12 cellular contexts compared by ENCODE assay signal in the genomic region with DNA sequence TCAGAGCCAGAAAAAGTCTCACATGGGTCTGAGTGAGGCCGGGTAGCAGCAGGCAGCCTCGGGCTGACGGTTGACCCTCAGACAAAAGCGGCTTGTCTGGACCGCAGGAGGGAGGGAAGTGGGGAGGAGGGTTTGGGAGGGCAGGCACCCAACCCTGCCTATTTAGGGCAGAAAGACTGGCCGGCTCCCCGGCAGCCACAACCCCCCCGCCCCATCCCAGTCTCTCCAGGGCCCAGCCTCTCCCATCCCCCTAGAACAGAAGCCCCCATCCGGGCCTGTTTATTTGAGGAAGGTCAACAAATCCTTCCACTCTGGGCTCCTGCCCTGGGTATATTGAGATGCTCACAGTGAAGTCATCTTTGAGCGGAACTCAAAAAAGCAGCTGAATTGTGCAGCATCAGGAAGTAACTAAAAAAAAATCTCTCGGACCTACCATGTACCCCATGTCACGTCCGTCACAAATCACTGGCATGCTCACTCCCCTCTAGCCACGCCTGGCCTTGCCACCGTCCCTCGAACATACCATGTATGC. TPM values are rescaled to one million over a fixed set of nuclear protein-coding genes. Genes with fewer than 3 reads are reported as not detected.
DNase-seq lines count a peak whose midpoint lies in the region; ATAC-seq and TF ChIP-seq lines count a peak whose summit lies in the region.
"Had no signal": no experiment of that assay in that cellular context is flagged by ENCODE, and none has a peak within 500 bp of the region (broad histone marks: within the 10 kb centered on the region; RNA-seq: fewer than 3 reads in every experiment).

No MANE protein-coding gene starts in this region.

- DNase-seq in IMR-90 = no peak
- peak; percentile 76 for DNase-seq in islet precursor cell
- peak; percentile 57 for DNase-seq in retina
- DNase-seq in NAMALWA (ENCODE audit: low spot score) = no peak
- no peak for DNase-seq in activated gamma-delta T cell treated with Interleukin-2 at 50 U/mL for 16 hours
- no peak for DNase-seq in activated T-cell treated with anti-CD3 and anti-CD28 coated beads, Interleukin-2, amount 50 U/mL, for 24 hours
- no peak for DNase-seq in NCI-H2227 treated with DMSO at 0.1 percent for 48 hours (lab: John Stamatoyannopoulos, UW)
- DNase-seq: upper lobe of right lung had no signal

- H4K91ac ChIP-seq in IMR-90 (ENCODE audit: insufficient read depth, low read depth, low read length) = no peak overlapping the region

- no peak for TF ChIP-seq POLR2A in IMR-90 (IDR thresholded peaks at IDR 0.05; ENCODE audit: low read depth, low read length)

- H3K27ac Mint-ChIP-seq in activated T-cell treated with anti-CD3 and anti-CD28 coated beads, Interleukin-2, amount 50 U/mL, for 24 hours = no peak overlapping the region

- TF ChIP-seq CTCF in IMR-90 (conservative IDR thresholded peaks at IDR 0.05; ENCODE audit: low read depth, low read length) = no peak

- H3K27ac ChIP-seq in IMR-90 (ENCODE audit: insufficient read depth, low read length) = no peak overlapping the region
- H3K27ac ChIP-seq in duodenal mucosa (ENCODE audit: low read depth, low read length) = peak overlapping the region; percentile 20
- H3K27ac ChIP-seq: upper lobe of right lung had no signal

- H3K9me1 ChIP-seq in IMR-90 (ENCODE audit: insufficient read depth, low read length) = 0 out of 2 replicates have a peak, but pooled peaks cover 3% of the 10 kb centered on the region

- POLR2A ChIA-PET in IMR-90 (lab: Charles Lee; ENCODE audit: unreplicated experiment) = no interaction called here

- no peak overlapping the region for H3K18ac ChIP-seq in IMR-90 (ENCODE audit: low read depth, low read length)

- peaks cover 62% of the 10 kb centered on the region for H3K27me3 Mint-ChIP-seq in activated T-cell treated with anti-CD3 and anti-CD28 coated beads, Interleukin-2, amount 50 U/mL, for 24 hours

- no peak overlapping the region for H3K4me2 ChIP-seq in IMR-90 (ENCODE audit: low read depth, low read length)

- peaks cover 2% of the 10 kb centered on the region; the same call in 1 of the 2 replicates for H3K36me3 ChIP-seq in IMR-90 (ENCODE audit: control insufficient read depth, insufficient read depth, low read length)
- no peaks in the 10 kb centered on the region for H3K36me3 ChIP-seq in duodenal mucosa (ENCODE audit: control insufficient read depth in 1 of 2, insufficient read depth in 2 of 2, low read length in 2 of 2)
- H3K36me3 ChIP-seq: upper lobe of right lung had no signal

- CTCF ChIA-PET in IMR-90 (lab: Yijun Ruan, JAX) = no interaction called here

- H3K4me1 ChIP-seq in IMR-90 (ENCODE audit: control insufficient read depth, insufficient read depth, low read length) (peaks cover 3% of the 10 kb centered on the region), duodenal mucosa (ENCODE audit: control insufficient read depth in 1 of 2, insufficient read depth in 2 of 2, low read length in 2 of 2) (peaks cover 3 to 5% of the 10 kb centered on the region in 2 donors)

- peaks cover 0 to 6% of the 10 kb centered on the region in 2 experiments; a peak in 1 of 4 replicates for H3K79me1 ChIP-seq in IMR-90 (ENCODE audit: low read depth in 1 of 2, low read length in 2 of 2)

- H4K20me1 ChIP-seq in IMR-90 (ENCODE audit: insufficient read depth, low read length) = no peaks in the 10 kb centered on the region

- WGBS in IMR-90 (ENCODE audit: extremely low coverage in 2 of 2, insufficient read length in 1 of 2), 2 experiments = 46% methylated on average over 5 of the region's 16 CpGs; no CpG with 5 or more reads in 1 of the 2 experiments

- dilution Hi-C loops in IMR-90 (cut with HindIII; ENCODE audit: low sequenced_read_pairs, unreplicated experiment) = no loop called here

- ATAC-seq in IMR-90 (ENCODE audit: low read depth) = no peak
- ATAC-seq: K562, upper lobe of right lung had no signal

- H3K56ac ChIP-seq in IMR-90 (ENCODE audit: extremely low read depth, insufficient read depth, low read length) = no peak overlapping the region

- H2BK15ac ChIP-seq in IMR-90 (ENCODE audit: low read depth, low read length) = no peak overlapping the region

- in situ Hi-C loops in IMR-90 (cut with MboI; ENCODE audit: low sequenced_read_pairs) = no loop called here

- H3K4me3 Mint-ChIP-seq in activated T-cell treated with anti-CD3 and anti-CD28 coated beads, Interleukin-2, amount 50 U/mL, for 24 hours = no peak overlapping the region

- intact Hi-C loops in IMR-90 (cut with micrococcal nuclease) = no loop called here

- no peak overlapping the region for H2BK5ac ChIP-seq in IMR-90 (ENCODE audit: low read depth, low read length, poor library complexity, severe bottlenecking)

- no peaks in the 10 kb centered on the region for H3K27me3 ChIP-seq in IMR-90 (ENCODE audit: control insufficient read depth, insufficient read depth, low read length)
- peaks cover 17 to 22% of the 10 kb centered on the region in 2 donors for H3K27me3 ChIP-seq in duodenal mucosa (ENCODE audit: control insufficient read depth in 1 of 2, insufficient read depth in 2 of 2, low read length in 2 of 2)

- no peak overlapping the region for H3K4me3 ChIP-seq in IMR-90 (ENCODE audit: insufficient read depth, low read depth, low read length)
- no peak overlapping the region for H3K4me3 ChIP-seq in duodenal mucosa (ENCODE audit: low read depth in 1 of 2, low read length in 2 of 2)
- H3K4me3 ChIP-seq: K562, upper lobe of right lung had no signal

- no peak overlapping the region; a peak in 1 of 4 replicates for H4K8ac ChIP-seq in IMR-90 (ENCODE audit: low read depth in 2 of 2, low read length in 2 of 2)

- H3K4ac ChIP-seq in IMR-90 (ENCODE audit: low read depth, low read length) = no peak overlapping the region

- H4K5ac ChIP-seq in IMR-90 (ENCODE audit: low read depth, low read length) = no peak overlapping the region

- H2AK5ac ChIP-seq in IMR-90 (ENCODE audit: low read depth, low read length) = 0 out of 2 replicates have a peak overlapping the region, but pooled peaks have one; percentile 20

- no peak overlapping the region for H2AFZ ChIP-seq in IMR-90 (replicated peaks; ENCODE audit: low read length, poor library complexity)

- no peak overlapping the region for H2BK20ac ChIP-seq in IMR-90 (ENCODE audit: low read depth, low read length)

- BruUV-seq in IMR-90 (replicated peaks; lab: Mats Ljungman, UMichigan) = no TSS peak

- TF ChIP-seq RAD21 in IMR-90 (IDR thresholded peaks at IDR 0.05; ENCODE audit: low read length) = no peak

- H3K14ac ChIP-seq in IMR-90 (replicated peaks; ENCODE audit: low read depth, low read length) = no peak overlapping the region

- H2AK9ac ChIP-seq in IMR-90 (replicated peaks; ENCODE audit: low read depth, low read length, poor library complexity) = no peak overlapping the region

- no peak overlapping the region for H2BK120ac ChIP-seq in IMR-90 (ENCODE audit: low read depth, low read length)

- H3K9ac ChIP-seq in IMR-90 (ENCODE audit: low read depth, low read length) = no peak overlapping the region
- H3K9ac ChIP-seq in duodenal mucosa (ENCODE audit: low read depth in 1 of 2, low read length in 2 of 2) = no peak overlapping the region

- H3K9me3 Mint-ChIP-seq in activated T-cell treated with anti-CD3 and anti-CD28 coated beads, Interleukin-2, amount 50 U/mL, for 24 hours = no peaks in the 10 kb centered on the region

- no peak overlapping the region for H3K23ac ChIP-seq in IMR-90 (ENCODE audit: low read depth, low read length)

- no peaks in the 10 kb centered on the region for H3K36me3 Mint-ChIP-seq in activated T-cell treated with anti-CD3 and anti-CD28 coated beads, Interleukin-2, amount 50 U/mL, for 24 hours (ENCODE audit: low read depth)

- H3K9me3 ChIP-seq in IMR-90 (ENCODE audit: control insufficient read depth, insufficient read depth, low read length) (no peaks in the 10 kb centered on the region), duodenal mucosa (ENCODE audit: control insufficient read depth in 1 of 2, low read length in 2 of 2) (no peaks in the 10 kb centered on the region)
- H3K9me3 ChIP-seq: upper lobe of right lung had no signal

- peaks cover 9% of the 10 kb centered on the region for H3K4me1 Mint-ChIP-seq in activated T-cell treated with anti-CD3 and anti-CD28 coated beads, Interleukin-2, amount 50 U/mL, for 24 hours (ENCODE audit: low read depth)

TF ChIP-seq in IMR-90, 13 proteins besides CTCF, POLR2A, EP300 and RAD21:
- TF ChIP-seq CEBPB (IDR thresholded peaks at IDR 0.05; ENCODE audit: low read depth, low read length) = no peak
- TF ChIP-seq MAFK (IDR thresholded peaks at IDR 0.05; ENCODE audit: low read depth, low read length) = no peak
- TF ChIP-seq RCOR1 (IDR thresholded peaks at IDR 0.05; ENCODE audit: insufficient replicate concordance, low read length) = no peak
- no peak for TF ChIP-seq SMC3 (IDR thresholded peaks at IDR 0.05; ENCODE audit: low read depth, low read length)

RNA-seq across cellular contexts. Expression of a gene that starts 6.3 kb away (rescaled TPM):
- 1.6 and 1.9 TPM in 2 replicates for total RNA-seq in IMR-90 (2012; rRNA removed)
- polyA plus RNA-seq in IMR-90 (2012; rRNA removed) = 4.9 and 5.7 TPM in 2 replicates
- 3.0 and 6.6 TPM in 2 replicates for polyA plus RNA-seq in IMR-90 (2012; cell fraction: cytosol; rRNA removed)
- 6.5 and 7.5 TPM in 2 replicates for polyA plus RNA-seq in IMR-90 (2012; cell fraction: nucleus; rRNA removed; ENCODE audit: low replicate concordance)
- total RNA-seq: renal cortical epithelial cell had no signal

RNA-seq across cellular contexts. Expression of a gene that starts 18.7 kb away (rescaled TPM):
- not detected in 2 replicates for total RNA-seq in IMR-90 (2012; rRNA removed)
- not detected in 2 replicates for polyA plus RNA-seq in IMR-90 (2012; rRNA removed)
- not detected in 2 replicates for polyA plus RNA-seq in IMR-90 (2012; cell fraction: cytosol; rRNA removed)
- polyA plus RNA-seq in IMR-90 (2012; cell fraction: nucleus; rRNA removed; ENCODE audit: low replicate concordance) = not detected in 2 replicates
- total RNA-seq: K562, renal cortical epithelial cell, upper lobe of right lung had no signal
- polyA plus RNA-seq: BJ had no signal

RNA-seq across cellular contexts. Expression of a gene that starts 29.8 kb away (rescaled TPM):
- total RNA-seq in IMR-90 (2012; rRNA removed) = 0.54 and 0.56 TPM in 2 replicates
- polyA plus RNA-seq in IMR-90 (2012; rRNA removed) = 4.9 and 5.3 TPM in 2 replicates
- polyA plus RNA-seq in IMR-90 (2012; cell fraction: cytosol; rRNA removed) = 2.8 and 7.8 TPM in 2 replicates
- 18.1 and 39.4 TPM in 2 replicates for polyA plus RNA-seq in IMR-90 (2012; cell fraction: nucleus; rRNA removed; ENCODE audit: low replicate concordance)
- total RNA-seq: renal cortical epithelial cell had no signal

RNA-seq across cellular contexts. Expression of a gene that starts 53.6 kb away (rescaled TPM):
- 91.6 and 197 TPM in 2 replicates for total RNA-seq in IMR-90 (2012; rRNA removed)
- 467 and 501 TPM in 2 replicates for polyA plus RNA-seq in IMR-90 (2012; rRNA removed)
- polyA plus RNA-seq in IMR-90 (2012; cell fraction: cytosol; rRNA removed) = 414 and 485 TPM in 2 replicates
- 233 and 354 TPM in 2 replicates for polyA plus RNA-seq in IMR-90 (2012; cell fraction: nucleus; rRNA removed; ENCODE audit: low replicate concordance)

Comparison
In these comparisons a context has a peak if more than half of its experiments do, and no peak if none do; other contexts are left out.
1. DNase-seq: peak in islet precursor cell (single experiment) and retina (single experiment); none in IMR-90 (single experiment), NAMALWA (single experiment), activated gamma-delta T cell treated with Interleukin-2 at 50 U/mL for 16 hours (single experiment), activated T-cell treated with anti-CD3 and anti-CD28 coated beads, Interleukin-2, amount 50 U/mL, for 24 hours (single experiment) and NCI-H2227 treated with DMSO at 0.1 percent for 48 hours (single experiment).